ENCODE assay signal across 8 cellular contexts in the genomic region with DNA sequence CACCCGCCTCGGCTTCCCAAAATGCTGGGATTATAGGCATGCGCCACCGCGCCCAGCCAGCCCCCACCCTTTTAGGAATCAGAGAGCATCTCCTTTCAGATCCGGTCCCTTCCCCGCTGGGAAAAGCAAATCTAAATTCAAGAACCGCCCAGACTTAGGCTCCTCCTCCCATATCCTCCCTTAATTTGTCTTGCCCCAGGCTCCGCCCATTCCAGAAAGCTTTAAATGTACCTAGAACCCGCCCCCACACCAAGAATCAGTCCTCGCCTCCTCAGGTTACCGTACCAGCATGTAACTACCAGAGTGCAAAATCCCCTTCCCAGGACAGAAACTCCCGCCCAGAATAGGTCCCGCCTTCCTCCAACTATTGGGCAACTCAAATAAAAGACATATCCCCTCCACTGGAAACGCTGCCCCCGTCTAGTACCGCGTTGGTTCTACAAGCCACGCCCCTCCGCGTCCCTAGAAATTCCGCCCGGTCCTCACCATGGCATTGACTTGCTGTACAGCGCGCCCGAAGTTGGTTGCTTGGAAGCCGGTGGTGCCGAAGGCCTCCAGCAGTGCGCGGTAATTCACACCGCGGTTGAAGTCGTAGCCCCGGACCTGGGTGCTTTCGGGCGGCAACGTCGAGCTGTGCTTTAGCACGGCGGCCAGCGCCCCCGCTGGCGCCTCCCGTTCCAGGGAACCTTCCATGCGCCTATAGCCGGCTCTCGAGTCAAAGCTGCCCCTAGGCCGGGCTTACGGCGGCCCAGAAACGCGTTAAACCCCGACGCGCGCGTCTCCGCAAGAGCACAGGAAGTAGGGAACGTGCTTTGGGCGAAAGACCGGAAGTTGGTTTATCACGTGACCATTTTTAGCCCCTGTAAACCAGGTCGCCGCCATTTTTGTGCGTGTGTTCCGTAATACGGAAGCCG. TPM values are rescaled to one million over a fixed set of nuclear protein-coding genes. Genes with fewer than 3 reads are reported as not detected.
DNase-seq lines count a peak whose midpoint lies in the region; ATAC-seq and TF ChIP-seq lines count a peak whose summit lies in the region.

A gene (minus strand): TSS at position 807 of the 914 bp plus-strand sequence. CDS start 114 bp downstream, at position 693.

- H3K27me3 Mint-ChIP-seq in activated naive CD4-positive, alpha-beta T cell treated with anti-CD3 and anti-CD28 coated beads, Interleukin-2, amount 50 U/mL, for 24 hours, result no peaks in the 10 kb centered on the region

- H3K9me3 Mint-ChIP-seq in activated naive CD4-positive, alpha-beta T cell treated with anti-CD3 and anti-CD28 coated beads, Interleukin-2, amount 50 U/mL, for 24 hours, result no peaks in the 10 kb centered on the region

- DNase-seq in GM04504 (ENCODE audit: low read depth), result peak; percentile 95
- DNase-seq in NCI-H1092 (lab: John Stamatoyannopoulos, UW), result peak; percentile 97
- peak; percentile 95 for DNase-seq in glomerular endothelial cell (ENCODE audit: extremely low read depth, low read depth, low spot score)
- DNase-seq in occipital lobe (lab: John Stamatoyannopoulos, UW), result peak; percentile 82

- peak within 1 kb of the TSS; percentile 100 for H3K4me3 Mint-ChIP-seq in activated naive CD4-positive, alpha-beta T cell treated with anti-CD3 and anti-CD28 coated beads, Interleukin-2, amount 50 U/mL, for 24 hours

- H3K27ac ChIP-seq in temporal lobe (ENCODE audit: low read depth, low read length), result peak within 1 kb of the TSS; percentile 94

- ATAC-seq in HG02571 (IDR thresholded peaks at IDR 0.05; ENCODE audit: unreplicated experiment) (peak; percentile 69), SK-N-SH treated with all-trans-retinoic acid at 6 μM for 48 hours (peak; percentile 89)

- peaks cover 7% of the 10 kb centered on the region for H3K36me3 Mint-ChIP-seq in activated naive CD4-positive, alpha-beta T cell treated with anti-CD3 and anti-CD28 coated beads, Interleukin-2, amount 50 U/mL, for 24 hours

- peaks cover 26% of the 10 kb centered on the region for H3K4me1 Mint-ChIP-seq in activated naive CD4-positive, alpha-beta T cell treated with anti-CD3 and anti-CD28 coated beads, Interleukin-2, amount 50 U/mL, for 24 hours

- H3K27ac Mint-ChIP-seq in activated naive CD4-positive, alpha-beta T cell treated with anti-CD3 and anti-CD28 coated beads, Interleukin-2, amount 50 U/mL, for 24 hours, result peak within 1 kb of the TSS; percentile 92

TF ChIP-seq in SK-N-SH treated with all-trans-retinoic acid at 6 μM for 48 hours, 23 proteins besides CTCF, POLR2A, EP300 and RAD21 (continues in another document):
- 0 out of 2 replicates have a peak, but pooled peaks have one; percentile 76 for TF ChIP-seq CSDC2 (CRISPR knock-in tag; IDR thresholded peaks at IDR 0.05)
- no peak for TF ChIP-seq OSR1 (CRISPR knock-in tag; IDR thresholded peaks at IDR 0.05)
- TF ChIP-seq, protein P1, sequence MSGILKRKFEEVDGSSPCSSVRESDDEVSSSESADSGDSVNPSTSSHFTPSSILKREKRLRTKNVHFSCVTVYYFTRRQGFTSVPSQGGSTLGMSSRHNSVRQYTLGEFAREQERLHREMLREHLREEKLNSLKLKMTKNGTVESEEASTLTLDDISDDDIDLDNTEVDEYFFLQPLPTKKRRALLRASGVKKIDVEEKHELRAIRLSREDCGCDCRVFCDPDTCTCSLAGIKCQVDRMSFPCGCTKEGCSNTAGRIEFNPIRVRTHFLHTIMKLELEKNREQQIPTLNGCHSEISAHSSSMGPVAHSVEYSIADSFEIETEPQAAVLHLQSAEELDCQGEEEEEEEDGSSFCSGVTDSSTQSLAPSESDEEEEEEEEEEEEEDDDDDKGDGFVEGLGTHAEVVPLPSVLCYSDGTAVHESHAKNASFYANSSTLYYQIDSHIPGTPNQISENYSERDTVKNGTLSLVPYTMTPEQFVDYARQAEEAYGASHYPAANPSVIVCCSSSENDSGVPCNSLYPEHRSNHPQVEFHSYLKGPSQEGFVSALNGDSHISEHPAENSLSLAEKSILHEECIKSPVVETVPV (CRISPR knock-in tag; IDR thresholded peaks at IDR 0.05), result no peak
- TF ChIP-seq ZC3H10 (CRISPR knock-in tag; IDR thresholded peaks at IDR 0.05), result no peak
- no peak for TF ChIP-seq ISL1 (CRISPR knock-in tag; IDR thresholded peaks at IDR 0.05)
- TF ChIP-seq RARB (CRISPR knock-in tag; IDR thresholded peaks at IDR 0.05), result no peak
- no peak for TF ChIP-seq TOX (CRISPR knock-in tag; IDR thresholded peaks at IDR 0.05; ENCODE audit: borderline replicate concordance)
- TF ChIP-seq, protein P2, sequence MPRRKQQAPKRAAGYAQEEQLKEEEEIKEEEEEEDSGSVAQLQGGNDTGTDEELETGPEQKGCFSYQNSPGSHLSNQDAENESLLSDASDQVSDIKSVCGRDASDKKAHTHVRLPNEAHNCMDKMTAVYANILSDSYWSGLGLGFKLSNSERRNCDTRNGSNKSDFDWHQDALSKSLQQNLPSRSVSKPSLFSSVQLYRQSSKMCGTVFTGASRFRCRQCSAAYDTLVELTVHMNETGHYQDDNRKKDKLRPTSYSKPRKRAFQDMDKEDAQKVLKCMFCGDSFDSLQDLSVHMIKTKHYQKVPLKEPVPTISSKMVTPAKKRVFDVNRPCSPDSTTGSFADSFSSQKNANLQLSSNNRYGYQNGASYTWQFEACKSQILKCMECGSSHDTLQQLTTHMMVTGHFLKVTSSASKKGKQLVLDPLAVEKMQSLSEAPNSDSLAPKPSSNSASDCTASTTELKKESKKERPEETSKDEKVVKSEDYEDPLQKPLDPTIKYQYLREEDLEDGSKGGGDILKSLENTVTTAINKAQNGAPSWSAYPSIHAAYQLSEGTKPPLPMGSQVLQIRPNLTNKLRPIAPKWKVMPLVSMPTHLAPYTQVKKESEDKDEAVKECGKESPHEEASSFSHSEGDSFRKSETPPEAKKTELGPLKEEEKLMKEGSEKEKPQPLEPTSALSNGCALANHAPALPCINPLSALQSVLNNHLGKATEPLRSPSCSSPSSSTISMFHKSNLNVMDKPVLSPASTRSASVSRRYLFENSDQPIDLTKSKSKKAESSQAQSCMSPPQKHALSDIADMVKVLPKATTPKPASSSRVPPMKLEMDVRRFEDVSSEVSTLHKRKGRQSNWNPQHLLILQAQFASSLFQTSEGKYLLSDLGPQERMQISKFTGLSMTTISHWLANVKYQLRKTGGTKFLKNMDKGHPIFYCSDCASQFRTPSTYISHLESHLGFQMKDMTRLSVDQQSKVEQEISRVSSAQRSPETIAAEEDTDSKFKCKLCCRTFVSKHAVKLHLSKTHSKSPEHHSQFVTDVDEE (CRISPR knock-in tag; IDR thresholded peaks at IDR 0.05), result no peak
- no peak for TF ChIP-seq TCF4 (CRISPR knock-in tag; IDR thresholded peaks at IDR 0.05; ENCODE audit: borderline replicate concordance)
- TF ChIP-seq GLIS3 (CRISPR knock-in tag; IDR thresholded peaks at IDR 0.05), result 0 out of 2 replicates have a peak, but pooled peaks have one; percentile 73
- 0 out of 2 replicates have a peak, but pooled peaks have one; percentile 7 for TF ChIP-seq ZNF70 (CRISPR knock-in tag; IDR thresholded peaks at IDR 0.05)
- no peak for TF ChIP-seq ESRRG (CRISPR knock-in tag; IDR thresholded peaks at IDR 0.05)
- peak; percentile 68; the same call in 1 of the 2 replicates for TF ChIP-seq ZFP3 (CRISPR knock-in tag; IDR thresholded peaks at IDR 0.05)
- TF ChIP-seq, protein P3, sequence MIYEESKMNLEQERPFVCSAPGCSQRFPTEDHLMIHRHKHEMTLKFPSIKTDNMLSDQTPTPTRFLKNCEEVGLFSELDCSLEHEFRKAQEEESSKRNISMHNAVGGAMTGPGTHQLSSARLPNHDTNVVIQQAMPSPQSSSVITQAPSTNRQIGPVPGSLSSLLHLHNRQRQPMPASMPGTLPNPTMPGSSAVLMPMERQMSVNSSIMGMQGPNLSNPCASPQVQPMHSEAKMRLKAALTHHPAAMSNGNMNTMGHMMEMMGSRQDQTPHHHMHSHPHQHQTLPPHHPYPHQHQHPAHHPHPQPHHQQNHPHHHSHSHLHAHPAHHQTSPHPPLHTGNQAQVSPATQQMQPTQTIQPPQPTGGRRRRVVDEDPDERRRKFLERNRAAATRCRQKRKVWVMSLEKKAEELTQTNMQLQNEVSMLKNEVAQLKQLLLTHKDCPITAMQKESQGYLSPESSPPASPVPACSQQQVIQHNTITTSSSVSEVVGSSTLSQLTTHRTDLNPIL (CRISPR knock-in tag; IDR thresholded peaks at IDR 0.05; ENCODE audit: low read depth), result no peak
- no peak for TF ChIP-seq BACH2 (CRISPR knock-in tag; IDR thresholded peaks at IDR 0.05; ENCODE audit: borderline replicate concordance)
- TF ChIP-seq, protein P4, sequence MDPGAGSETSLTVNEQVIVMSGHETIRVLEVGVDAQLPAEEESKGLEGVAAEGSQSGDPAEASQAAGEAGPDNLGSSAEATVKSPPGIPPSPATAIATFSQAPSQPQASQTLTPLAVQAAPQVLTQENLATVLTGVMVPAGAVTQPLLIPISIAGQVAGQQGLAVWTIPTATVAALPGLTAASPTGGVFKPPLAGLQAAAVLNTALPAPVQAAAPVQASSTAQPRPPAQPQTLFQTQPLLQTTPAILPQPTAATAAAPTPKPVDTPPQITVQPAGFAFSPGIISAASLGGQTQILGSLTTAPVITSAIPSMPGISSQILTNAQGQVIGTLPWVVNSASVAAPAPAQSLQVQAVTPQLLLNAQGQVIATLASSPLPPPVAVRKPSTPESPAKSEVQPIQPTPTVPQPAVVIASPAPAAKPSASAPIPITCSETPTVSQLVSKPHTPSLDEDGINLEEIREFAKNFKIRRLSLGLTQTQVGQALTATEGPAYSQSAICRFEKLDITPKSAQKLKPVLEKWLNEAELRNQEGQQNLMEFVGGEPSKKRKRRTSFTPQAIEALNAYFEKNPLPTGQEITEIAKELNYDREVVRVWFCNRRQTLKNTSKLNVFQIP (CRISPR knock-in tag; IDR thresholded peaks at IDR 0.05; ENCODE audit: borderline replicate concordance, low read depth), result 0 out of 2 replicates have a peak, but pooled peaks have one; percentile 35
- TF ChIP-seq PPARA (CRISPR knock-in tag; IDR thresholded peaks at IDR 0.05; ENCODE audit: borderline replicate concordance), result no peak

RNA-seq across cellular contexts. Expression of the gene that starts here (rescaled TPM):
- 86.9 and 87.5 TPM in 2 replicates for total RNA-seq in glomerular endothelial cell
- 79.7 TPM for total RNA-seq in occipital lobe
- 72.8 TPM for total RNA-seq in temporal lobe

Comparison
In these comparisons a context has a peak if more than half of its experiments do, and no peak if none do; other contexts are left out.
1. Peak in every context shown above with its lines: DNase-seq, ATAC-seq and H3K27ac ChIP-seq.